In genomic region chr3:15185404-15185803, GRCh38 we compare ENCODE assay signal across 1 cellular context.
TF ChIP-seq lines count a peak whose summit lies in the region.

No MANE protein-coding gene starts in this region.

TF ChIP-seq in K562, 482 proteins besides CTCF, POLR2A, EP300 and RAD21 (continued from another document):
- TF ChIP-seq, protein P1, sequence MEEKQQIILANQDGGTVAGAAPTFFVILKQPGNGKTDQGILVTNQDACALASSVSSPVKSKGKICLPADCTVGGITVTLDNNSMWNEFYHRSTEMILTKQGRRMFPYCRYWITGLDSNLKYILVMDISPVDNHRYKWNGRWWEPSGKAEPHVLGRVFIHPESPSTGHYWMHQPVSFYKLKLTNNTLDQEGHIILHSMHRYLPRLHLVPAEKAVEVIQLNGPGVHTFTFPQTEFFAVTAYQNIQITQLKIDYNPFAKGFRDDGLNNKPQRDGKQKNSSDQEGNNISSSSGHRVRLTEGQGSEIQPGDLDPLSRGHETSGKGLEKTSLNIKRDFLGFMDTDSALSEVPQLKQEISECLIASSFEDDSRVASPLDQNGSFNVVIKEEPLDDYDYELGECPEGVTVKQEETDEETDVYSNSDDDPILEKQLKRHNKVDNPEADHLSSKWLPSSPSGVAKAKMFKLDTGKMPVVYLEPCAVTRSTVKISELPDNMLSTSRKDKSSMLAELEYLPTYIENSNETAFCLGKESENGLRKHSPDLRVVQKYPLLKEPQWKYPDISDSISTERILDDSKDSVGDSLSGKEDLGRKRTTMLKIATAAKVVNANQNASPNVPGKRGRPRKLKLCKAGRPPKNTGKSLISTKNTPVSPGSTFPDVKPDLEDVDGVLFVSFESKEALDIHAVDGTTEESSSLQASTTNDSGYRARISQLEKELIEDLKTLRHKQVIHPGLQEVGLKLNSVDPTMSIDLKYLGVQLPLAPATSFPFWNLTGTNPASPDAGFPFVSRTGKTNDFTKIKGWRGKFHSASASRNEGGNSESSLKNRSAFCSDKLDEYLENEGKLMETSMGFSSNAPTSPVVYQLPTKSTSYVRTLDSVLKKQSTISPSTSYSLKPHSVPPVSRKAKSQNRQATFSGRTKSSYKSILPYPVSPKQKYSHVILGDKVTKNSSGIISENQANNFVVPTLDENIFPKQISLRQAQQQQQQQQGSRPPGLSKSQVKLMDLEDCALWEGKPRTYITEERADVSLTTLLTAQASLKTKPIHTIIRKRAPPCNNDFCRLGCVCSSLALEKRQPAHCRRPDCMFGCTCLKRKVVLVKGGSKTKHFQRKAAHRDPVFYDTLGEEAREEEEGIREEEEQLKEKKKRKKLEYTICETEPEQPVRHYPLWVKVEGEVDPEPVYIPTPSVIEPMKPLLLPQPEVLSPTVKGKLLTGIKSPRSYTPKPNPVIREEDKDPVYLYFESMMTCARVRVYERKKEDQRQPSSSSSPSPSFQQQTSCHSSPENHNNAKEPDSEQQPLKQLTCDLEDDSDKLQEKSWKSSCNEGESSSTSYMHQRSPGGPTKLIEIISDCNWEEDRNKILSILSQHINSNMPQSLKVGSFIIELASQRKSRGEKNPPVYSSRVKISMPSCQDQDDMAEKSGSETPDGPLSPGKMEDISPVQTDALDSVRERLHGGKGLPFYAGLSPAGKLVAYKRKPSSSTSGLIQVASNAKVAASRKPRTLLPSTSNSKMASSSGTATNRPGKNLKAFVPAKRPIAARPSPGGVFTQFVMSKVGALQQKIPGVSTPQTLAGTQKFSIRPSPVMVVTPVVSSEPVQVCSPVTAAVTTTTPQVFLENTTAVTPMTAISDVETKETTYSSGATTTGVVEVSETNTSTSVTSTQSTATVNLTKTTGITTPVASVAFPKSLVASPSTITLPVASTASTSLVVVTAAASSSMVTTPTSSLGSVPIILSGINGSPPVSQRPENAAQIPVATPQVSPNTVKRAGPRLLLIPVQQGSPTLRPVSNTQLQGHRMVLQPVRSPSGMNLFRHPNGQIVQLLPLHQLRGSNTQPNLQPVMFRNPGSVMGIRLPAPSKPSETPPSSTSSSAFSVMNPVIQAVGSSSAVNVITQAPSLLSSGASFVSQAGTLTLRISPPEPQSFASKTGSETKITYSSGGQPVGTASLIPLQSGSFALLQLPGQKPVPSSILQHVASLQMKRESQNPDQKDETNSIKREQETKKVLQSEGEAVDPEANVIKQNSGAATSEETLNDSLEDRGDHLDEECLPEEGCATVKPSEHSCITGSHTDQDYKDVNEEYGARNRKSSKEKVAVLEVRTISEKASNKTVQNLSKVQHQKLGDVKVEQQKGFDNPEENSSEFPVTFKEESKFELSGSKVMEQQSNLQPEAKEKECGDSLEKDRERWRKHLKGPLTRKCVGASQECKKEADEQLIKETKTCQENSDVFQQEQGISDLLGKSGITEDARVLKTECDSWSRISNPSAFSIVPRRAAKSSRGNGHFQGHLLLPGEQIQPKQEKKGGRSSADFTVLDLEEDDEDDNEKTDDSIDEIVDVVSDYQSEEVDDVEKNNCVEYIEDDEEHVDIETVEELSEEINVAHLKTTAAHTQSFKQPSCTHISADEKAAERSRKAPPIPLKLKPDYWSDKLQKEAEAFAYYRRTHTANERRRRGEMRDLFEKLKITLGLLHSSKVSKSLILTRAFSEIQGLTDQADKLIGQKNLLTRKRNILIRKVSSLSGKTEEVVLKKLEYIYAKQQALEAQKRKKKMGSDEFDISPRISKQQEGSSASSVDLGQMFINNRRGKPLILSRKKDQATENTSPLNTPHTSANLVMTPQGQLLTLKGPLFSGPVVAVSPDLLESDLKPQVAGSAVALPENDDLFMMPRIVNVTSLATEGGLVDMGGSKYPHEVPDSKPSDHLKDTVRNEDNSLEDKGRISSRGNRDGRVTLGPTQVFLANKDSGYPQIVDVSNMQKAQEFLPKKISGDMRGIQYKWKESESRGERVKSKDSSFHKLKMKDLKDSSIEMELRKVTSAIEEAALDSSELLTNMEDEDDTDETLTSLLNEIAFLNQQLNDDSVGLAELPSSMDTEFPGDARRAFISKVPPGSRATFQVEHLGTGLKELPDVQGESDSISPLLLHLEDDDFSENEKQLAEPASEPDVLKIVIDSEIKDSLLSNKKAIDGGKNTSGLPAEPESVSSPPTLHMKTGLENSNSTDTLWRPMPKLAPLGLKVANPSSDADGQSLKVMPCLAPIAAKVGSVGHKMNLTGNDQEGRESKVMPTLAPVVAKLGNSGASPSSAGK (IDR thresholded peaks at IDR 0.05): peak; percentile 55
- no peak for TF ChIP-seq STAT5A (IDR thresholded peaks at IDR 0.05; ENCODE audit: borderline replicate concordance, low read length)
- TF ChIP-seq, protein P2, sequence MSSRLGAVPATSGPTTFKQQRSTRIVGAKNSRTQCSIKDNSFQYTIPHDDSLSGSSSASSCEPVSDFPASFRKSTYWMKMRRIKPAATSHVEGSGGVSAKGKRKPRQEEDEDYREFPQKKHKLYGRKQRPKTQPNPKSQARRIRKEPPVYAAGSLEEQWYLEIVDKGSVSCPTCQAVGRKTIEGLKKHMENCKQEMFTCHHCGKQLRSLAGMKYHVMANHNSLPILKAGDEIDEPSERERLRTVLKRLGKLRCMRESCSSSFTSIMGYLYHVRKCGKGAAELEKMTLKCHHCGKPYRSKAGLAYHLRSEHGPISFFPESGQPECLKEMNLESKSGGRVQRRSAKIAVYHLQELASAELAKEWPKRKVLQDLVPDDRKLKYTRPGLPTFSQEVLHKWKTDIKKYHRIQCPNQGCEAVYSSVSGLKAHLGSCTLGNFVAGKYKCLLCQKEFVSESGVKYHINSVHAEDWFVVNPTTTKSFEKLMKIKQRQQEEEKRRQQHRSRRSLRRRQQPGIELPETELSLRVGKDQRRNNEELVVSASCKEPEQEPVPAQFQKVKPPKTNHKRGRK (tag; IDR thresholded peaks at IDR 0.05): peak; percentile 82
- TF ChIP-seq NCOA1 (IDR thresholded peaks at IDR 0.05; ENCODE audit: low read depth): no peak
